ENCODE assay signal across 8 cellular contexts in genomic region chr11:42524534-42525227, GRCh38.
DNase-seq lines count a peak whose midpoint lies in the region; ATAC-seq and TF ChIP-seq lines count a peak whose summit lies in the region.

No MANE protein-coding gene starts in this region.

- peaks cover 3% of the 10 kb centered on the region for H3K9me3 Mint-ChIP-seq in nephron

- H3K4me1 Mint-ChIP-seq in nephron = peaks cover 46% of the 10 kb centered on the region

- no peaks in the 10 kb centered on the region for H3K27me3 ChIP-seq in SJCRH30

- POLR2A ChIA-PET in AG04449 (lab: Yijun Ruan, JAX) = interaction anchor here (0.7 kb wide), 1 partner anchor 210 kb away, joined by 3 read pairs; no protein-coding TSS in a partner anchor

- H3K4me3 Mint-ChIP-seq in nephron = no peak overlapping the region

- H3K4me3 ChIP-seq in AG04449 (ENCODE audit: low read depth, low read length) (no peak overlapping the region), GM12875 (ENCODE audit: low read depth, low read length) (no peak overlapping the region), SJCRH30 (no peak overlapping the region)

- peak overlapping the region; percentile 50 to 89 (median 89) for H3K27ac Mint-ChIP-seq in nephron

- no peak for DNase-seq in AG04449 (ENCODE audit: low read depth, low spot score)
- peak; percentile 43 for DNase-seq in M059J (ENCODE audit: low read depth)
- DNase-seq in SJCRH30 = peak; percentile 36 to 79
- no peak for DNase-seq in stimulated activated naive CD4-positive, alpha-beta T cell treated with Interleukin-2 at 50 U/mL for 16 hours (lab: John Stamatoyannopoulos, UW)

- TF ChIP-seq CTCF in AG04449 (IDR thresholded peaks at IDR 0.05; ENCODE audit: insufficient read depth, low read length, missing control alignments) (peak; percentile 88), GM12875 (IDR thresholded peaks at IDR 0.05; ENCODE audit: borderline replicate concordance, insufficient read depth, low read depth, low read length) (peak; percentile 65), nephron (IDR thresholded peaks at IDR 0.05; ENCODE audit: unreplicated experiment in 3 of 3) (peak; percentile 89 to 93 (median 91))

- no peak overlapping the region for H3K27ac ChIP-seq in SJCRH30

- CTCF ChIA-PET in AG04449 (lab: Yijun Ruan, JAX) = interaction anchor here (0.7 to 4.4 kb wide), 19 partner anchors 10 to 1137 kb away, joined by 3 to 39 read pairs (median 4); no protein-coding TSS in a partner anchor

- no peaks in the 10 kb centered on the region for H3K27me3 Mint-ChIP-seq in nephron (ENCODE audit: low read depth)

- no peaks in the 10 kb centered on the region for H3K36me3 Mint-ChIP-seq in nephron (ENCODE audit: low read depth)

- H3K9me3 ChIP-seq in SJCRH30 (replicated peaks) = no peaks in the 10 kb centered on the region

- ATAC-seq in HG02571 (IDR thresholded peaks at IDR 0.05; ENCODE audit: unreplicated experiment) = peak; percentile 97
- ATAC-seq in esophagus mucosa = peak; percentile 55

- H3K4me1 ChIP-seq in SJCRH30 = no peaks in the 10 kb centered on the region

- no peaks in the 10 kb centered on the region for H3K36me3 ChIP-seq in SJCRH30

Comparison
In these comparisons a context has a peak if more than half of its experiments do, and no peak if none do; other contexts are left out.
1. DNase-seq: peak in M059J (single experiment) and SJCRH30 (2 of 2); none in AG04449 (single experiment) and stimulated activated naive CD4-positive, alpha-beta T cell treated with Interleukin-2 at 50 U/mL for 16 hours (single experiment).
2. Peak in every context shown above with its lines, with median percentiles within 50 percentile points of each other: CTCF ChIP-seq.